Comparison of ENCODE assay signal across 8 cellular contexts in genomic region chr18:36128907-36129299, GRCh38. TPM values are rescaled to one million over a fixed set of nuclear protein-coding genes. Genes with fewer than 3 reads are reported as not detected.
DNase-seq lines count a peak whose midpoint lies in the region; ATAC-seq and TF ChIP-seq lines count a peak whose summit lies in the region.

No MANE protein-coding gene starts in this region.

- no TSS peak for BruUV-seq in Caco-2 (replicated peaks; lab: Mats Ljungman, UMichigan)

- DNase-seq in Caco-2: no peak
- DNase-seq in GM23248: no peak
- no peak for DNase-seq in Peyer's patch
- no peak for DNase-seq in fibroblast of lung (ENCODE audit: low read depth in 2 of 2)
- no peak for DNase-seq in retinal pigment epithelial cell (ENCODE audit: low read depth)
- no peak for DNase-seq in CD1c-positive myeloid dendritic cell (ENCODE audit: extremely low spot score)
- DNase-seq in NCI-H748 treated with DMSO at 0.1 percent for 48 hours (lab: John Stamatoyannopoulos, UW): no peak

- intact Hi-C loops in Caco-2 (cut with micrococcal nuclease; ENCODE audit: unreplicated experiment): loop anchor here (5.0 to 10.0 kb wide), 3 partner anchors 58 to 156 kb away; partner anchors contain the start of gene MOCOS

- no peaks in the 10 kb centered on the region for H3K9me2 ChIP-seq in GM23248 (ENCODE audit: insufficient read depth)

- no peaks in the 10 kb centered on the region for H3K27me3 ChIP-seq in Caco-2 (replicated peaks; ENCODE audit: control insufficient read depth, insufficient read depth, low read length)
- H3K27me3 ChIP-seq in GM23248 (replicated peaks; ENCODE audit: insufficient read depth): no peaks in the 10 kb centered on the region
- no peaks in the 10 kb centered on the region for H3K27me3 ChIP-seq in Peyer's patch
- H3K27me3 ChIP-seq in fibroblast of lung (ENCODE audit: control insufficient read depth, insufficient read depth, low read length): no peaks in the 10 kb centered on the region

- H3K9me3 Mint-ChIP-seq in Caco-2 (ENCODE audit: unreplicated experiment): no peaks in the 10 kb centered on the region

- POLR2A ChIA-PET in Caco-2 (lab: Charles Lee): interaction anchor here (0.6 kb wide), 1 partner anchor 25 kb away, joined by 11 read pairs; no protein-coding TSS in a partner anchor

- no peak for ATAC-seq in esophagus mucosa

- in situ Hi-C loops in GM23248 (cut with MboI): no loop called here

- H3K4me1 Mint-ChIP-seq in Caco-2 (ENCODE audit: low read depth, unreplicated experiment): no peaks in the 10 kb centered on the region

- peak overlapping the region; percentile 87 for H3K27ac Mint-ChIP-seq in Caco-2 (ENCODE audit: unreplicated experiment)

- H3K4me1 ChIP-seq in Caco-2 (0 out of 2 replicates have a peak, but pooled peaks cover 3% of the 10 kb centered on the region), GM23248 (ENCODE audit: insufficient read depth) (peaks cover 12% of the 10 kb centered on the region), Peyer's patch (peaks cover 0 to 19% (median 16%) of the 10 kb centered on the region in 4 donors), fibroblast of lung (ENCODE audit: control insufficient read depth, extremely low read depth, insufficient read depth, low read length) (no peaks in the 10 kb centered on the region)

- peaks cover 6% of the 10 kb centered on the region for H3K36me3 Mint-ChIP-seq in Caco-2 (ENCODE audit: insufficient read depth, unreplicated experiment)

- peaks cover 84% of the 10 kb centered on the region for H3K79me2 ChIP-seq in GM23248 (ENCODE audit: insufficient read depth)
- H3K79me2 ChIP-seq in fibroblast of lung (ENCODE audit: control insufficient read depth, insufficient read depth, low read length): peaks cover 45% of the 10 kb centered on the region

- H2AFZ ChIP-seq in GM23248 (peak overlapping the region; percentile 99), fibroblast of lung (ENCODE audit: low read length) (peak overlapping the region; percentile 82)

- CTCF ChIA-PET in Caco-2 (lab: Charles Lee): no interaction called here

- H3K4me2 ChIP-seq in GM23248 (ENCODE audit: unreplicated experiment) (peak overlapping the region; percentile 97), fibroblast of lung (ENCODE audit: extremely low read depth, insufficient read depth, low read length) (peak overlapping the region; percentile 91)

- TF ChIP-seq POLR2A in Peyer's patch (IDR thresholded peaks at IDR 0.05): no peak

- no peak for TF ChIP-seq CTCF in Caco-2 (IDR thresholded peaks at IDR 0.05; ENCODE audit: insufficient read depth in 1 of 2, low read depth in 1 of 2, low read length in 1 of 2, severe bottlenecking in 1 of 2, unreplicated experiment in 1 of 2)
- no peak for TF ChIP-seq CTCF in Peyer's patch (IDR thresholded peaks at IDR 0.05)
- TF ChIP-seq CTCF in fibroblast of lung (conservative IDR thresholded peaks at IDR 0.05 in 1 of 2, IDR thresholded peaks at IDR 0.05 in 1 of 2; ENCODE audit: low read depth in 1 of 2, low read length in 2 of 2): no peak
- TF ChIP-seq CTCF in retinal pigment epithelial cell (conservative IDR thresholded peaks at IDR 0.05; ENCODE audit: low read depth, low read length): no peak

- 0 to 5% methylated on average over 36 to 37 of the region's 37 CpGs for WGBS in GM23248 (ENCODE audit: low coverage in 1 of 2, low lambda C conversion rate in 2 of 2, missing lambda C conversion rate in 2 of 2), 2 experiments

- H3K27me3 Mint-ChIP-seq in Caco-2 (ENCODE audit: insufficient read depth, unreplicated experiment): no peaks in the 10 kb centered on the region

- no peaks in the 10 kb centered on the region for H3K9me3 ChIP-seq in Caco-2
- H3K9me3 ChIP-seq in GM23248 (ENCODE audit: low read depth): no peaks in the 10 kb centered on the region
- H3K9me3 ChIP-seq in Peyer's patch: no peaks in the 10 kb centered on the region
- no peaks in the 10 kb centered on the region for H3K9me3 ChIP-seq in fibroblast of lung (ENCODE audit: control insufficient read depth, insufficient read depth, low read depth, low read length)

- H3K4me3 ChIP-seq in Caco-2 (ENCODE audit: low read depth, low read length) (peak overlapping the region; percentile 79), GM23248 (peak overlapping the region; percentile 92), Peyer's patch (peak overlapping the region; percentile 75 to 88 (median 82)), fibroblast of lung (replicated peaks in 1 of 4; ENCODE audit: control extremely low read depth in 1 of 4, insufficient read depth in 1 of 4, low read depth in 3 of 4, low read length in 4 of 4) (peak overlapping the region; percentile 65 to 91 (median 83)), retinal pigment epithelial cell (ENCODE audit: low read length) (peak overlapping the region; percentile 99)

- H4K20me1 ChIP-seq in GM23248 (ENCODE audit: insufficient read depth): 0 out of 2 replicates have a peak, but pooled peaks cover 4% of the 10 kb centered on the region
- H4K20me1 ChIP-seq in fibroblast of lung (ENCODE audit: control insufficient read depth, extremely low read depth, insufficient read depth, low read length): no peaks in the 10 kb centered on the region

- H3K9ac ChIP-seq in GM23248 (peak overlapping the region; percentile 99), fibroblast of lung (ENCODE audit: insufficient read depth, low read length) (peak overlapping the region; percentile 92)

- peak overlapping the region; percentile 98 for H3K27ac ChIP-seq in GM23248
- H3K27ac ChIP-seq in Peyer's patch: peak overlapping the region; percentile 97 to 100 (median 98)
- peak overlapping the region; percentile 48 for H3K27ac ChIP-seq in fibroblast of lung (ENCODE audit: insufficient read depth, low read length)

- no peaks in the 10 kb centered on the region for H3K36me3 ChIP-seq in Caco-2 (ENCODE audit: control insufficient read depth, insufficient read depth, low read length)
- H3K36me3 ChIP-seq in GM23248 (ENCODE audit: low read depth): no peaks in the 10 kb centered on the region
- peaks cover 0 to 8% (median 0%) of the 10 kb centered on the region in 3 donors for H3K36me3 ChIP-seq in Peyer's patch
- H3K36me3 ChIP-seq in fibroblast of lung (ENCODE audit: control insufficient read depth, insufficient read depth, low read length): peaks cover 3% of the 10 kb centered on the region

- H3F3A ChIP-seq in GM23248 (ENCODE audit: insufficient read depth): peaks cover 7% of the 10 kb centered on the region; the same call in 1 of the 2 replicates

- H3K4me3 Mint-ChIP-seq in Caco-2 (ENCODE audit: unreplicated experiment): peak overlapping the region; percentile 81

RNA-seq across cellular contexts. Expression of gene SLC39A6, which starts 0.2 kb away (rescaled TPM):
- total RNA-seq in Caco-2 (2022): 19.5 and 20.1 TPM in 2 replicates
- total RNA-seq in GM23248 (2014; rRNA removed; shearing (Covaris generic)): 104 and 115 TPM in 2 replicates
- 80.5 and 81.1 TPM in 2 replicates for polyA plus RNA-seq in GM23248 (2016; fragmentation: Nextera tagmentation; extraction: Ambion mirVana)
- 10 to 100 TPM in 1 of 4 donors, 1 to 10 TPM in 3; 7.4 to 13.0 (median 8.2) TPM for total RNA-seq in Peyer's patch
- 107 and 164 TPM in 2 replicates for total RNA-seq in fibroblast of lung
- polyA plus RNA-seq in fibroblast of lung: 85.6 and 118 TPM in 2 replicates
- polyA plus RNA-seq in fibroblast of lung (2012): 44.9 and 63.2 TPM in 2 replicates
- 35.6 and 36.6 TPM in 2 replicates for polyA minus RNA-seq in fibroblast of lung (ENCODE audit: low replicate concordance)
- 24.0 TPM for total RNA-seq in esophagus mucosa

RNA-seq across cellular contexts. Expression of gene ELP2, which starts 0.8 kb away (rescaled TPM):
- total RNA-seq in Caco-2 (2022) (43.2 and 45.9 TPM in 2 replicates), Peyer's patch (10 to 100 TPM; 41.2 to 74.6 (median 55.7) TPM), fibroblast of lung (135 and 309 TPM in 2 replicates), esophagus mucosa (45.6 TPM)
- total RNA-seq in GM23248 (2014; rRNA removed; shearing (Covaris generic)): 86.0 and 103 TPM in 2 replicates
- polyA plus RNA-seq in GM23248 (2016; fragmentation: Nextera tagmentation; extraction: Ambion mirVana) (57.6 and 63.6 TPM in 2 replicates), fibroblast of lung (72.4 and 96.6 TPM in 2 replicates)
- polyA plus RNA-seq in fibroblast of lung (2012): 73.0 and 76.0 TPM in 2 replicates
- 100 and 185 TPM in 2 replicates for polyA minus RNA-seq in fibroblast of lung (ENCODE audit: low replicate concordance)

RNA-seq across cellular contexts. Expression of gene MOCOS, which starts 58.4 kb away (rescaled TPM):
- total RNA-seq in Caco-2 (2022) (4.1 and 5.5 TPM in 2 replicates), Peyer's patch (10 to 100 TPM in 3 of 4 donors, 1 to 10 TPM in 1; 5.0 to 34.0 (median 25.4) TPM), fibroblast of lung (9.0 and 13.9 TPM in 2 replicates), esophagus mucosa (16.0 TPM)
- 23.6 and 26.2 TPM in 2 replicates for total RNA-seq in GM23248 (2014; rRNA removed; shearing (Covaris generic))
- polyA plus RNA-seq in GM23248 (2016; fragmentation: Nextera tagmentation; extraction: Ambion mirVana) (14.3 and 17.9 TPM in 2 replicates), fibroblast of lung (2.0 TPM in 2 replicates)
- polyA plus RNA-seq in fibroblast of lung (2012): 1.9 and 2.3 TPM in 2 replicates
- 6.2 and 6.6 TPM in 2 replicates for polyA minus RNA-seq in fibroblast of lung (ENCODE audit: low replicate concordance)

Comparison
In these comparisons a context has a peak if more than half of its experiments do, and no peak if none do; other contexts are left out.
1. H3K27ac ChIP-seq: peak in every context shown above with its lines; median percentile 98 in Peyer's patch; 98 in GM23248; 48 in fibroblast of lung.